10 cellular contexts compared by ENCODE assay signal in genomic region chr1:51955797-51956527, GRCh38. TPM values are rescaled to one million over a fixed set of nuclear protein-coding genes. Genes with fewer than 3 reads are reported as not detected.
A peak's percentile ranks its signal among the peaks of the same experiment; 100 is the strongest.
DNase-seq lines count a peak whose midpoint lies in the region; ATAC-seq and TF ChIP-seq lines count a peak whose summit lies in the region.
"Had no signal": no experiment of that assay in that cellular context is flagged by ENCODE, and none has a peak within 500 bp of the region (broad histone marks: within the 10 kb centered on the region; RNA-seq: fewer than 3 reads in every experiment).

No MANE protein-coding gene starts in this region.

- no peak overlapping the region for H3K9ac ChIP-seq in fibroblast of lung (ENCODE audit: insufficient read depth, low read length)

- peaks cover 5% of the 10 kb centered on the region for H3K36me3 ChIP-seq in fibroblast of lung (ENCODE audit: control insufficient read depth, insufficient read depth, low read length)
- H3K36me3 ChIP-seq: Peyer's patch had no signal

- peak overlapping the region; percentile 2 for H3K27ac ChIP-seq in fibroblast of lung (ENCODE audit: insufficient read depth, low read length)
- H3K27ac ChIP-seq: Peyer's patch had no signal

- H2AFZ ChIP-seq in fibroblast of lung (ENCODE audit: low read length), result no peak overlapping the region

- peaks cover 8% of the 10 kb centered on the region for H3K79me2 ChIP-seq in fibroblast of lung (ENCODE audit: control insufficient read depth, insufficient read depth, low read length)

- DNase-seq in DMS79 treated with DMSO at 0.1 percent for 48 hours (lab: John Stamatoyannopoulos, UW), result peak; percentile 96
- peak; percentile 98 for DNase-seq in NCI-H2107 treated with DMSO at 0.1 percent for 48 hours (lab: John Stamatoyannopoulos, UW; ENCODE audit: unreplicated experiment)
- no peak for DNase-seq in fibroblast of lung (ENCODE audit: low read depth in 2 of 2)
- DNase-seq in NCI-H524 treated with DMSO at 0.1 percent for 48 hours (lab: John Stamatoyannopoulos, UW), result no peak
- DNase-seq in occipital lobe (lab: John Stamatoyannopoulos, UW), result no peak
- DNase-seq in hippocampal formation (lab: John Stamatoyannopoulos, UW), result no peak
- no peak for DNase-seq in GM19238 (ENCODE audit: insufficient read length, low spot score)
- DNase-seq: CD8-positive, alpha-beta memory T cell; Peyer's patch had no signal

- ATAC-seq in HG02759 (IDR thresholded peaks at IDR 0.05; ENCODE audit: unreplicated experiment), result peak; percentile 58

- no peaks in the 10 kb centered on the region for H3K27me3 ChIP-seq in fibroblast of lung (ENCODE audit: control insufficient read depth, insufficient read depth, low read length)
- H3K27me3 ChIP-seq: Peyer's patch had no signal

- no peak overlapping the region for H3K4me2 ChIP-seq in fibroblast of lung (ENCODE audit: extremely low read depth, insufficient read depth, low read length)

- H3K4me1 ChIP-seq in fibroblast of lung (ENCODE audit: control insufficient read depth, extremely low read depth, insufficient read depth, low read length), result peaks cover 11% of the 10 kb centered on the region
- H3K4me1 ChIP-seq: Peyer's patch had no signal

- H4K20me1 ChIP-seq in fibroblast of lung (ENCODE audit: control insufficient read depth, extremely low read depth, insufficient read depth, low read length), result no peaks in the 10 kb centered on the region

- no peak for TF ChIP-seq CTCF in fibroblast of lung (conservative IDR thresholded peaks at IDR 0.05 in 1 of 2, IDR thresholded peaks at IDR 0.05 in 1 of 2; ENCODE audit: low read depth in 1 of 2, low read length in 2 of 2)

- H3K9me3 ChIP-seq in fibroblast of lung (ENCODE audit: control insufficient read depth, insufficient read depth, low read depth, low read length), result no peaks in the 10 kb centered on the region
- H3K9me3 ChIP-seq: Peyer's patch had no signal

- no peak overlapping the region for H3K4me3 ChIP-seq in fibroblast of lung (replicated peaks in 1 of 4; ENCODE audit: control extremely low read depth in 1 of 4, insufficient read depth in 1 of 4, low read depth in 3 of 4, low read length in 4 of 4)
- H3K4me3 ChIP-seq: Peyer's patch had no signal

RNA-seq across cellular contexts. Expression of gene RAB3B, which starts 34.5 kb away (rescaled TPM):
- total RNA-seq in fibroblast of lung (7.2 and 36.5 TPM in 2 replicates), occipital lobe (8.4 TPM)
- 45.2 and 51.6 TPM in 2 replicates for polyA plus RNA-seq in fibroblast of lung
- 44.9 and 62.5 TPM in 2 replicates for polyA plus RNA-seq in fibroblast of lung (2012)
- 69.9 and 98.4 TPM in 2 replicates for polyA minus RNA-seq in fibroblast of lung (ENCODE audit: low replicate concordance)

Comparison
In these comparisons a context has a peak if more than half of its experiments do, and no peak if none do; other contexts are left out.
1. DNase-seq: peak in DMS79 treated with DMSO at 0.1 percent for 48 hours (single experiment) and NCI-H2107 treated with DMSO at 0.1 percent for 48 hours (single experiment); none in fibroblast of lung (0 of 2), NCI-H524 treated with DMSO at 0.1 percent for 48 hours (single experiment), occipital lobe (single experiment), hippocampal formation (0 of 2) and GM19238 (single experiment).